In genomic region chr3:172709776-172710708, GRCh38 we compare ENCODE assay signal across 8 cellular contexts. TPM values are rescaled to one million over a fixed set of nuclear protein-coding genes. Genes with fewer than 3 reads are reported as not detected.
DNase-seq lines count a peak whose midpoint lies in the region; ATAC-seq and TF ChIP-seq lines count a peak whose summit lies in the region.

No MANE protein-coding gene starts in this region.

- H3K27ac Mint-ChIP-seq in osteocyte (ENCODE audit: unreplicated experiment): peak overlapping the region; percentile 94

- H3K4me1 ChIP-seq in adipocyte (ENCODE audit: control insufficient read depth, insufficient read depth, low read length) (peaks cover 29% of the 10 kb centered on the region), heart left ventricle (peaks cover 0 to 37% (median 19%) of the 10 kb centered on the region in 12 donors)

- H3K36me3 ChIP-seq in adipocyte (ENCODE audit: control insufficient read depth, insufficient read depth, low read length, severe bottlenecking) (no peaks in the 10 kb centered on the region), heart left ventricle (no peaks in the 10 kb centered on the region)

- H3K4me3 ChIP-seq in adipocyte (ENCODE audit: low read length) (peak overlapping the region; percentile 99), heart left ventricle (peak overlapping the region; percentile 64 to 95 (median 76))

- intact Hi-C loops in heart left ventricle (cut with DNase I): loop anchor here (1.0 to 5.0 kb wide), 6 partner anchors 33 to 218 kb away; partner anchors contain the start of gene ECT2 (in 1 of the 10)

- WGBS in heart left ventricle, 4 donors: 1 to 2% (median 1%) methylated on average over 18 to 21 of the region's 21 CpGs

- no peaks in the 10 kb centered on the region for H3K36me3 Mint-ChIP-seq in osteocyte (ENCODE audit: unreplicated experiment)

- TF ChIP-seq POLR2A in heart left ventricle (IDR thresholded peaks at IDR 0.05): no peak

- H3K4me3 Mint-ChIP-seq in osteocyte (ENCODE audit: unreplicated experiment): peak overlapping the region; percentile 90

- H3K27me3 Mint-ChIP-seq in osteocyte (ENCODE audit: unreplicated experiment): no peaks in the 10 kb centered on the region

- H3K9me3 Mint-ChIP-seq in osteocyte (ENCODE audit: unreplicated experiment): no peaks in the 10 kb centered on the region

- DNase-seq in COR-L47 (lab: John Stamatoyannopoulos, UW) (peak; percentile 13), NCI-H2227 treated with DMSO at 0.1 percent for 48 hours (lab: John Stamatoyannopoulos, UW) (peak; percentile 39), adipocyte (ENCODE audit: low read depth) (peak; percentile 77), heart left ventricle (peak; percentile 35 to 70 (median 49)), osteocyte (ENCODE audit: extremely low spot score, unreplicated experiment) (no peak), foreskin melanocyte (no peak)

- peak overlapping the region; percentile 91 for H3K9ac ChIP-seq in adipocyte (ENCODE audit: low read length)

- no peaks in the 10 kb centered on the region for H3K27me3 ChIP-seq in adipocyte (replicated peaks; ENCODE audit: control insufficient read depth, insufficient read depth, low read length)
- no peaks in the 10 kb centered on the region for H3K27me3 ChIP-seq in heart left ventricle

- no peaks in the 10 kb centered on the region for H3K9me3 ChIP-seq in adipocyte (ENCODE audit: control insufficient read depth, low read length)
- no peaks in the 10 kb centered on the region for H3K9me3 ChIP-seq in heart left ventricle

- no peak for TF ChIP-seq CTCF in heart left ventricle (IDR thresholded peaks at IDR 0.05)
- no peak for TF ChIP-seq CTCF in osteocyte (IDR thresholded peaks at IDR 0.05)

- ATAC-seq in GM21528 (IDR thresholded peaks at IDR 0.05; ENCODE audit: low FRiP score, unreplicated experiment): peak; percentile 15
- peak; percentile 47 to 67 (median 60) for ATAC-seq in heart left ventricle
- ATAC-seq in HG02970 (IDR thresholded peaks at IDR 0.05; ENCODE audit: low FRiP score, unreplicated experiment): no peak

- peak overlapping the region; percentile 52 to 97 (median 88) for H3K27ac ChIP-seq in heart left ventricle

- H3K4me1 Mint-ChIP-seq in osteocyte (ENCODE audit: unreplicated experiment): peaks cover 38% of the 10 kb centered on the region

RNA-seq across cellular contexts. Expression of gene NCEH1, which starts 0.8 kb away (rescaled TPM):
- total RNA-seq in heart left ventricle (10 to 100 TPM; 39.1 to 72.7 (median 52.0) TPM), osteocyte (6.7 and 8.1 TPM in 2 replicates)
- polyA plus RNA-seq in heart left ventricle: 10 to 100 TPM; 10.9 to 24.3 TPM

RNA-seq across cellular contexts. Expression of gene ECT2, which starts 40.5 kb away (rescaled TPM):
- 1 to 10 TPM; 3.4 to 9.1 (median 4.4) TPM for total RNA-seq in heart left ventricle
- polyA plus RNA-seq in heart left ventricle: 1 to 10 TPM; 1.6 to 5.9 TPM
- 15.8 and 18.9 TPM in 2 replicates for total RNA-seq in osteocyte

Comparison
In these comparisons a context has a peak if more than half of its experiments do, and no peak if none do; other contexts are left out.
1. DNase-seq: peak in COR-L47 (single experiment), NCI-H2227 treated with DMSO at 0.1 percent for 48 hours (single experiment), adipocyte (single experiment) and heart left ventricle (5 of 5); none in osteocyte (single experiment) and foreskin melanocyte (single experiment).